Comparison of ENCODE assay signal across 1 cellular context in the genomic region with DNA sequence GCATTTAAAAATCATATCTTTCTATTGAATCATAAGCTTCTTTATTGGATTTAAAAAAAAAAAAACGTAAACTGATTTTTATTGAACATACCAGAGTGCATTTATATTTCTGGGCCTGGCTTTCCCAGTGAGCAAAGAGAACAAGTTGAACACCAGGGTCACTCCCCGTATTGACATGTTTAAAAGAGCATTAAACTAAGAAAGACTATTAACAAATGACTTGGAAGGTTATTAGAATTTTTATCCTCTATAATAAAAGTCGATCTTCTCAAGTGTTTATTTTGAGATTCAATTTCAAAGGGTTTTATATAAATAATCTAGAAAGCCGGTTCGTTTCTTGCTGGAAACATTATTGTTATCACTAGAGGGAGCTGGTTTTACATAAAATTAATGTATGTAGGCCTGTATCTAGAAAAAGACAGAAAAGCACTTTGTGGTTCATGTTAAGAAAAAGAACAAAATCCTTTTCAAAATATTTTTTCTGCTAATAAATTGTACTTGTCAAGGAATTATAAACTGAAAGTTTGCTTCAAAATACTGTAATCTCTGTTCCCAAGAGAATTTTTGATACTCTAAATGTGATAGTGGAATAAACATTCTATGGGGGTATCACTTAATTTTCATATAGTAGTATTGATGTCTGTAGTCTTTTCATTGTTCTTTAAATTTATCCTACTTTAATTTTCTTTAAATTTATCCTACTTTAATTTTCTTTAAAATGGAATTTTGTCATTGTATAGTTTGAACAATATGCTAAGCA.
A peak's percentile ranks its signal among the peaks of the same experiment; 100 is the strongest.
TF ChIP-seq lines count a peak whose summit lies in the region.

No MANE protein-coding gene starts in this region.

TF ChIP-seq in K562, 482 proteins besides CTCF, POLR2A, EP300 and RAD21 (continued from another document):
- TF ChIP-seq DEAF1 (CRISPR knock-in tag; IDR thresholded peaks at IDR 0.05) = peak; percentile 69
- no peak for TF ChIP-seq ILK (tag; IDR thresholded peaks at IDR 0.05; ENCODE audit: borderline replicate concordance, low read depth)
- TF ChIP-seq MCM2 (IDR thresholded peaks at IDR 0.05; ENCODE audit: low read depth) = no peak
